Comparison of ENCODE assay signal across 1 cellular context in genomic region chr2:96550787-96551604, GRCh38.
TF ChIP-seq lines count a peak whose summit lies in the region.

No MANE protein-coding gene starts in this region.

TF ChIP-seq in GM12878, 131 proteins besides CTCF, POLR2A, EP300 and RAD21:
- TF ChIP-seq POLR2AphosphoS5 (IDR thresholded peaks at IDR 0.05; ENCODE audit: low read length) = peak; percentile 24; the same call in 1 of the 2 replicates
- TF ChIP-seq NRF1 (conservative IDR thresholded peaks at IDR 0.05; ENCODE audit: low read depth, low read length) = no peak
TF ChIP-seq in GM12878: peak in this region for 1.
